8 cellular contexts compared by ENCODE assay signal in the genomic region with DNA sequence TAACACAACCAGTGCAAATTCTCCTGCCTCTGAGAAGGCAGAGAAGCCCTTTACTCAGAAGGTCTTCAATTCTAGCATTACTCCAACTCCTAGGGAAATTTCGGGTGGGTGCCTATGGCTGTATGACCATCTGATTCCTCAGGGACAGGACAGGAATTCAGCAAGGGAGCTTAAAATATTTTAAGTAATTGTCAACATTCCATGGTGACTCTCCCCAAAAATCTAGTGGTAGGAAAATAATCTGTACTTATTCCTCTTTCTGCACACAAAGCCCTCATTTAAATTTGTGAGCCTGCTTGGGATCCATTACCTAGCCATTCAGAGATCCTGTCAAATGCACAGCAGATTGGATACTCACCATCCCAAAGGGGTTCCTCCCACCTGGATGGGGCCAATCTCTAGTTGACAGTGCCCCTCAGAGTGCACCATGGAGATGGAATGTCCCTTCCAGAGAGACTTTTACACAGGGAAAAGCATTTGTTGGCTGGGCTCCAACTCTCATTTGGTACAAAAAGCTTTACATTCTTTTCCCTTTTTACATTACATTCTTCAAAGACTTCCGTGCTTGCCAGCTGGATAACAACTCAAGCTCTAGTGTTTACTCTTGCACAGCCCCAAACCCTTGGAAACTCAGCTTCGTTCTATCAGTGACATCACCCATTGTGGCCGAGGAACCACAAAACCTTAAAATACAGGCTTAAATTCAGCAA. TPM values are rescaled to one million over a fixed set of nuclear protein-coding genes. Genes with fewer than 3 reads are reported as not detected.
DNase-seq lines count a peak whose midpoint lies in the region; ATAC-seq lines count a peak whose summit lies in the region.
"Had no signal": no experiment of that assay in that cellular context is flagged by ENCODE, and none has a peak within 500 bp of the region (broad histone marks: within the 10 kb centered on the region; RNA-seq: fewer than 3 reads in every experiment).

No MANE protein-coding gene starts in this region.

- H3K4ac ChIP-seq in mesenchymal stem cell (ENCODE audit: low read depth in 1 of 2, low read length in 2 of 2): no peak overlapping the region

- no peaks in the 10 kb centered on the region for H3K27me3 ChIP-seq in mesenchymal stem cell (ENCODE audit: control insufficient read depth in 1 of 2, insufficient read depth in 1 of 2, low read length in 2 of 2)

- H3K4me2 ChIP-seq in mesenchymal stem cell (ENCODE audit: low read length, poor library complexity, severe bottlenecking): no peak overlapping the region

- H3K9ac ChIP-seq in mesenchymal stem cell (ENCODE audit: low read length): peak overlapping the region; percentile 2

- no peaks in the 10 kb centered on the region for H3K9me3 ChIP-seq in mesenchymal stem cell (ENCODE audit: control insufficient read depth, low read length)

- H3K79me1 ChIP-seq in mesenchymal stem cell (replicated peaks; ENCODE audit: low read length, poor library complexity, severe bottlenecking): peaks cover 22% of the 10 kb centered on the region

- H3K14ac ChIP-seq in mesenchymal stem cell (ENCODE audit: low read length in 2 of 2): no peak overlapping the region

- H2BK5ac ChIP-seq in mesenchymal stem cell (ENCODE audit: low read depth, low read length, poor library complexity, severe bottlenecking): no peak overlapping the region

- H2BK12ac ChIP-seq in mesenchymal stem cell (ENCODE audit: low read length in 2 of 2): no peak overlapping the region

- H3K23ac ChIP-seq in mesenchymal stem cell (ENCODE audit: low read length in 2 of 2): no peak overlapping the region

- H2BK15ac ChIP-seq in mesenchymal stem cell (ENCODE audit: low read depth, poor library complexity, severe bottlenecking): no peak overlapping the region

- H2BK120ac ChIP-seq in mesenchymal stem cell (ENCODE audit: low read depth, low read length): no peak overlapping the region

- H4K91ac ChIP-seq in mesenchymal stem cell (ENCODE audit: low read length): no peak overlapping the region

- H2AFZ ChIP-seq in mesenchymal stem cell (ENCODE audit: low read depth, low read length): no peak overlapping the region

- peak overlapping the region; percentile 76 for H3K27ac ChIP-seq in mesenchymal stem cell (ENCODE audit: low read length, poor library complexity, severe bottlenecking)

- peak; percentile 51 for DNase-seq in DMS79 treated with DMSO at 0.1 percent for 48 hours (lab: John Stamatoyannopoulos, UW)
- peak; percentile 50 for DNase-seq in amniotic stem cell (lab: John Stamatoyannopoulos, UW)
- DNase-seq in mesenchymal stem cell: peak; percentile 84
- DNase-seq in iPS-NIHi7 (ENCODE audit: extremely low spot score): no peak
- no peak for DNase-seq in activated gamma-delta T cell (lab: John Stamatoyannopoulos, UW)
- DNase-seq: DND-41, small intestine had no signal

- peak overlapping the region; percentile 33 for H2AK5ac ChIP-seq in mesenchymal stem cell (ENCODE audit: low read length, severe bottlenecking)

- H3K18ac ChIP-seq in mesenchymal stem cell (ENCODE audit: low read depth in 1 of 2, low read length in 2 of 2): no peak overlapping the region

- no peak overlapping the region for H4K8ac ChIP-seq in mesenchymal stem cell (ENCODE audit: low read length)

- peaks cover 30% of the 10 kb centered on the region for H3K4me1 ChIP-seq in mesenchymal stem cell (ENCODE audit: control insufficient read depth, insufficient read depth, low read depth, low read length)

- H3K4me3 ChIP-seq in mesenchymal stem cell (ENCODE audit: insufficient read depth in 1 of 2, low read depth in 1 of 2, low read length in 2 of 2): peak overlapping the region in 1 of 2 experiments; percentile 2

- ATAC-seq in HG03342 (IDR thresholded peaks at IDR 0.05; ENCODE audit: unreplicated experiment): no peak

- peaks cover 23 to 45% of the 10 kb centered on the region in 2 experiments for H3K36me3 ChIP-seq in mesenchymal stem cell (ENCODE audit: control insufficient read depth in 1 of 2, insufficient read depth in 2 of 2, low read depth in 1 of 2, low read length in 2 of 2)

- 16% methylated on average over 4 of the region's 4 CpGs for WGBS in mesenchymal stem cell

RNA-seq across cellular contexts. Expression of gene TMEM150A, which starts 3.1 kb away (rescaled TPM):
- 25.0 TPM for polyA plus RNA-seq in mesenchymal stem cell (2013, experiment 1 of 2)
- polyA plus RNA-seq in mesenchymal stem cell (2013, experiment 2 of 2): 23.9 TPM

RNA-seq across cellular contexts. Expression of gene C2orf68, which starts 6.3 kb away (rescaled TPM):
- 15.8 TPM for polyA plus RNA-seq in mesenchymal stem cell (2013, experiment 1 of 2)
- 16.0 TPM for polyA plus RNA-seq in mesenchymal stem cell (2013, experiment 2 of 2)

RNA-seq across cellular contexts. Expression of gene RNF181, which starts 10.0 kb away (rescaled TPM):
- 229 TPM for polyA plus RNA-seq in mesenchymal stem cell (2013, experiment 1 of 2)
- polyA plus RNA-seq in mesenchymal stem cell (2013, experiment 2 of 2): 235 TPM

RNA-seq across cellular contexts. Expression of gene USP39, which starts 10.4 kb away (rescaled TPM):
- polyA plus RNA-seq in mesenchymal stem cell (2013, experiment 1 of 2): 44.6 TPM
- polyA plus RNA-seq in mesenchymal stem cell (2013, experiment 2 of 2): 44.0 TPM

RNA-seq across cellular contexts. Expression of gene VAMP5, which starts 21.3 kb away (rescaled TPM):
- polyA plus RNA-seq in mesenchymal stem cell (2013, experiment 1 of 2): 23.5 TPM
- 25.7 TPM for polyA plus RNA-seq in mesenchymal stem cell (2013, experiment 2 of 2)

Comparison
In these comparisons a context has a peak if more than half of its experiments do, and no peak if none do; other contexts are left out.
1. DNase-seq: peak in DMS79 treated with DMSO at 0.1 percent for 48 hours (single experiment), amniotic stem cell (single experiment) and mesenchymal stem cell (single experiment); none in iPS-NIHi7 (single experiment) and activated gamma-delta T cell (single experiment).